ENCODE assay signal across 9 cellular contexts in genomic region chr6:125818225-125818657, GRCh38. TPM values are rescaled to one million over a fixed set of nuclear protein-coding genes. Genes with fewer than 3 reads are reported as not detected.
DNase-seq lines count a peak whose midpoint lies in the region; ATAC-seq and TF ChIP-seq lines count a peak whose summit lies in the region.
"Had no signal": no experiment of that assay in that cellular context is flagged by ENCODE, and none has a peak within 500 bp of the region (broad histone marks: within the 10 kb centered on the region; RNA-seq: fewer than 3 reads in every experiment).

No MANE protein-coding gene starts in this region.

- H3K9ac ChIP-seq in OCI-LY1 (ENCODE audit: low read length): no peak overlapping the region
- peak overlapping the region; percentile 44 to 70 for H3K9ac ChIP-seq in liver (ENCODE audit: low read depth in 1 of 2, low read length in 2 of 2)

- TF ChIP-seq CTCF in CD8-positive, alpha-beta T cell (IDR thresholded peaks at IDR 0.05): no peak
- TF ChIP-seq CTCF in OCI-LY1 (IDR thresholded peaks at IDR 0.05; ENCODE audit: low read length) (no peak), liver (IDR thresholded peaks at IDR 0.05; ENCODE audit: low read depth, low read length, missing input control) (no peak), WERI-Rb-1 (IDR thresholded peaks at IDR 0.05; ENCODE audit: low read depth, low read length) (no peak)

- no peaks in the 10 kb centered on the region for H3K4me1 ChIP-seq in CD8-positive, alpha-beta T cell (ENCODE audit: insufficient read depth, low read length)
- H3K4me1 ChIP-seq in OCI-LY1 (ENCODE audit: insufficient read depth, low read length, severe bottlenecking): peaks cover 38% of the 10 kb centered on the region
- peaks cover 12 to 81% (median 55%) of the 10 kb centered on the region in 4 donors for H3K4me1 ChIP-seq in liver (ENCODE audit: control insufficient read depth in 4 of 4, insufficient read depth in 4 of 4, low read length in 3 of 4)
- peaks cover 5 to 8% of the 10 kb centered on the region in 2 donors for H3K4me1 ChIP-seq in naive thymus-derived CD4-positive, alpha-beta T cell (ENCODE audit: control insufficient read depth in 2 of 2, insufficient read depth in 2 of 2, low read length in 2 of 2)

- H3K4me1 Mint-ChIP-seq in CD8-positive, alpha-beta T cell (ENCODE audit: low read depth): peaks cover 41% of the 10 kb centered on the region
- peaks cover 18 to 52% (median 22%) of the 10 kb centered on the region in 7 donors for H3K4me1 Mint-ChIP-seq in naive thymus-derived CD4-positive, alpha-beta T cell

- TF ChIP-seq RAD21 in liver (IDR thresholded peaks at IDR 0.05): no peak

- H3K79me2 ChIP-seq in OCI-LY1 (ENCODE audit: insufficient read depth, low read length): peaks cover 14% of the 10 kb centered on the region

- no peaks in the 10 kb centered on the region for H3K27me3 Mint-ChIP-seq in CD8-positive, alpha-beta T cell (ENCODE audit: low read depth)
- no peaks in the 10 kb centered on the region for H3K27me3 Mint-ChIP-seq in naive thymus-derived CD4-positive, alpha-beta T cell
- H3K27me3 Mint-ChIP-seq: activated naive CD4-positive, alpha-beta T cell treated with anti-CD3 and anti-CD28 coated beads, Interleukin-2, amount 50 U/mL, for 24 hours had no signal

- intact Hi-C loops in CD8-positive, alpha-beta T cell (cut with DNase I, micrococcal nuclease): no loop called here
- intact Hi-C loops in naive thymus-derived CD4-positive, alpha-beta T cell (cut with micrococcal nuclease): loop anchor here in 1 of 2 donors (1.0 kb wide), 1 partner anchor 11 kb away; no protein-coding TSS in a partner anchor

- no peaks in the 10 kb centered on the region for H3K27me3 ChIP-seq in CD8-positive, alpha-beta T cell (ENCODE audit: insufficient read depth, low read length)
- H3K27me3 ChIP-seq in OCI-LY1 (ENCODE audit: insufficient read depth, low read length) (no peaks in the 10 kb centered on the region), liver (ENCODE audit: control insufficient read depth in 4 of 4, insufficient read depth in 4 of 4, low read length in 3 of 4) (no peaks in the 10 kb centered on the region), WERI-Rb-1 (ENCODE audit: insufficient read depth, low read depth, severe bottlenecking) (no peaks in the 10 kb centered on the region)
- no peaks in the 10 kb centered on the region for H3K27me3 ChIP-seq in naive thymus-derived CD4-positive, alpha-beta T cell (ENCODE audit: control insufficient read depth in 2 of 2, insufficient read depth in 2 of 2, low read length in 2 of 2)

- POLR2A ChIA-PET in CD8-positive, alpha-beta T cell (lab: Charles Lee): interaction anchor here (0.8 kb wide), 1 partner anchor 19 kb away, joined by 3 read pairs; no protein-coding TSS in a partner anchor
- POLR2A ChIA-PET in naive thymus-derived CD4-positive, alpha-beta T cell (lab: Charles Lee): interaction anchor here (0.8 kb wide), 1 partner anchor 10 kb away, joined by 3 read pairs; no protein-coding TSS in a partner anchor

- H2AFZ ChIP-seq in OCI-LY1 (ENCODE audit: low read length): no peak overlapping the region

- H3K4me2 ChIP-seq in OCI-LY1 (ENCODE audit: low read length): no peak overlapping the region

- WGBS in liver: 21% methylated on average over 2 of the region's 2 CpGs

- H3K4me3 Mint-ChIP-seq in CD8-positive, alpha-beta T cell: no peak overlapping the region
- H3K4me3 Mint-ChIP-seq in naive thymus-derived CD4-positive, alpha-beta T cell: no peak overlapping the region
- H3K4me3 Mint-ChIP-seq: activated naive CD4-positive, alpha-beta T cell treated with anti-CD3 and anti-CD28 coated beads, Interleukin-2, amount 50 U/mL, for 24 hours had no signal

- H3K36me3 ChIP-seq in CD8-positive, alpha-beta T cell (ENCODE audit: insufficient read depth, low read length): peaks cover 5% of the 10 kb centered on the region
- H3K36me3 ChIP-seq in OCI-LY1 (ENCODE audit: insufficient read depth, low read length) (peaks cover 53% of the 10 kb centered on the region), liver (ENCODE audit: control insufficient read depth in 4 of 4, insufficient read depth in 3 of 4, low read depth in 1 of 4, low read length in 3 of 4) (no peaks in the 10 kb centered on the region), WERI-Rb-1 (no peaks in the 10 kb centered on the region)
- H3K36me3 ChIP-seq in naive thymus-derived CD4-positive, alpha-beta T cell (ENCODE audit: control insufficient read depth in 2 of 3, insufficient read depth in 3 of 3, low read length in 3 of 3): peaks cover 0 to 13% (median 5%) of the 10 kb centered on the region in 3 experiments

- no peak for DNase-seq in CD8-positive, alpha-beta T cell
- DNase-seq in 8988T: no peak
- DNase-seq in naive thymus-derived CD4-positive, alpha-beta T cell: no peak
- DNase-seq in GM19238 (ENCODE audit: insufficient read length, low spot score): no peak
- DNase-seq in WERI-Rb-1: no peak

- H3K4me3 ChIP-seq in CD8-positive, alpha-beta T cell (ENCODE audit: low read depth, low read length): no peak overlapping the region
- H3K4me3 ChIP-seq in OCI-LY1 (ENCODE audit: low read depth, low read length, poor library complexity, severe bottlenecking) (no peak overlapping the region), liver (ENCODE audit: low read depth in 1 of 3, low read length in 3 of 3) (peak overlapping the region in 2 of 3 donors; percentile 3 to 38), WERI-Rb-1 (ENCODE audit: low read depth, low read length) (no peak overlapping the region)
- H3K4me3 ChIP-seq in naive thymus-derived CD4-positive, alpha-beta T cell (ENCODE audit: low read length): no peak overlapping the region

- H3K9me3 Mint-ChIP-seq in CD8-positive, alpha-beta T cell: no peaks in the 10 kb centered on the region
- H3K9me3 Mint-ChIP-seq in naive thymus-derived CD4-positive, alpha-beta T cell: peaks cover 0 to 1% (median 0%) of the 10 kb centered on the region in 11 donors
- H3K9me3 Mint-ChIP-seq: activated naive CD4-positive, alpha-beta T cell treated with anti-CD3 and anti-CD28 coated beads, Interleukin-2, amount 50 U/mL, for 24 hours had no signal

- CTCF ChIA-PET in CD8-positive, alpha-beta T cell (lab: Charles Lee): no interaction called here
- CTCF ChIA-PET in naive thymus-derived CD4-positive, alpha-beta T cell (lab: Charles Lee): interaction anchor here (0.7 kb wide), 1 partner anchor 138 kb away, joined by 3 read pairs; the partner anchor contains the start of gene HINT3

- no peak for ATAC-seq in CD8-positive, alpha-beta T cell
- ATAC-seq in GM21367 (IDR thresholded peaks at IDR 0.05; ENCODE audit: unreplicated experiment): peak; percentile 45
- no peak for ATAC-seq in naive thymus-derived CD4-positive, alpha-beta T cell

- no peaks in the 10 kb centered on the region for H3K9me2 ChIP-seq in OCI-LY1 (ENCODE audit: low read depth, low read length)

- H3K27ac Mint-ChIP-seq in CD8-positive, alpha-beta T cell: peak overlapping the region; percentile 8
- peak overlapping the region in 3 of 9 donors; percentile 5 to 23 (median 16) for H3K27ac Mint-ChIP-seq in naive thymus-derived CD4-positive, alpha-beta T cell
- H3K27ac Mint-ChIP-seq: activated naive CD4-positive, alpha-beta T cell treated with anti-CD3 and anti-CD28 coated beads, Interleukin-2, amount 50 U/mL, for 24 hours had no signal

- no peaks in the 10 kb centered on the region for H4K20me1 ChIP-seq in OCI-LY1 (ENCODE audit: insufficient read depth, low read length)

- no peaks in the 10 kb centered on the region for H3K9me3 ChIP-seq in CD8-positive, alpha-beta T cell (ENCODE audit: low read length)
- H3K9me3 ChIP-seq in OCI-LY1 (ENCODE audit: low read length) (no peaks in the 10 kb centered on the region), liver (ENCODE audit: control insufficient read depth in 4 of 4, low read length in 3 of 4) (no peaks in the 10 kb centered on the region), WERI-Rb-1 (ENCODE audit: severe bottlenecking) (no peaks in the 10 kb centered on the region)
- no peaks in the 10 kb centered on the region for H3K9me3 ChIP-seq in naive thymus-derived CD4-positive, alpha-beta T cell (ENCODE audit: control insufficient read depth in 2 of 3, low read length in 3 of 3)

- no peaks in the 10 kb centered on the region for H3F3A ChIP-seq in OCI-LY1 (ENCODE audit: insufficient read depth, low read length)

- H3K36me3 Mint-ChIP-seq in CD8-positive, alpha-beta T cell: peaks cover 54% of the 10 kb centered on the region
- H3K36me3 Mint-ChIP-seq in naive thymus-derived CD4-positive, alpha-beta T cell: peaks cover 16 to 57% (median 32%) of the 10 kb centered on the region in 5 donors

- no peak overlapping the region for H3K27ac ChIP-seq in CD8-positive, alpha-beta T cell (ENCODE audit: low read depth, low read length)
- H3K27ac ChIP-seq in OCI-LY1 (ENCODE audit: low read depth, low read length, poor library complexity, severe bottlenecking) (peak overlapping the region; percentile 15), liver (ENCODE audit: low read depth in 1 of 2, low read length in 2 of 2) (peak overlapping the region; percentile 66 to 72), WERI-Rb-1 (no peak overlapping the region)
- H3K27ac ChIP-seq in naive thymus-derived CD4-positive, alpha-beta T cell (ENCODE audit: low read depth, low read length): no peak overlapping the region

TF ChIP-seq in liver, 16 proteins besides CTCF, POLR2A, EP300 and RAD21 (continues in another document):
- TF ChIP-seq EGR1 (IDR thresholded peaks at IDR 0.05; ENCODE audit: low read depth in 2 of 2) (no peak), FOXA2 (IDR thresholded peaks at IDR 0.05) (no peak), RXRA (IDR thresholded peaks at IDR 0.05) (no peak), JUND (IDR thresholded peaks at IDR 0.05) (no peak), TAF1 (conservative IDR thresholded peaks at IDR 0.05) (no peak), HNF4G (IDR thresholded peaks at IDR 0.05) (no peak), SP1 (IDR thresholded peaks at IDR 0.05) (no peak), YY1 (IDR thresholded peaks at IDR 0.05) (no peak), HNF4A (conservative IDR thresholded peaks at IDR 0.05) (no peak), FOXA1 (IDR thresholded peaks at IDR 0.05) (no peak)

RNA-seq across cellular contexts. Expression of gene NCOA7, which starts 27.5 kb away (rescaled TPM):
- 10 to 100 TPM; 27.2 to 28.6 TPM for total RNA-seq in CD8-positive, alpha-beta T cell
- total RNA-seq in liver: 10 to 100 TPM; 21.7 to 40.9 TPM
- 10 to 100 TPM in 1 of 2 donors, 1 to 10 TPM in 1; 8.6 to 13.4 TPM for polyA plus RNA-seq in liver
- 10 to 100 TPM; 30.6 to 55.6 (median 38.0) TPM for total RNA-seq in naive thymus-derived CD4-positive, alpha-beta T cell
- polyA plus RNA-seq in naive thymus-derived CD4-positive, alpha-beta T cell: 10 to 100 TPM; 12.8 to 23.4 TPM

Comparison
In these comparisons a context has a peak if more than half of its experiments do, and no peak if none do; other contexts are left out.
1. H3K27ac ChIP-seq: peak in OCI-LY1 (single experiment) and liver (2 of 2); none in CD8-positive, alpha-beta T cell (single experiment), naive thymus-derived CD4-positive, alpha-beta T cell (single experiment) and WERI-Rb-1 (single experiment).
2. H3K4me3 ChIP-seq: peak in liver (2 of 3); none in CD8-positive, alpha-beta T cell (single experiment), OCI-LY1 (single experiment), naive thymus-derived CD4-positive, alpha-beta T cell (single experiment) and WERI-Rb-1 (single experiment).